ENCODE assay signal across 9 cellular contexts in the genomic region with DNA sequence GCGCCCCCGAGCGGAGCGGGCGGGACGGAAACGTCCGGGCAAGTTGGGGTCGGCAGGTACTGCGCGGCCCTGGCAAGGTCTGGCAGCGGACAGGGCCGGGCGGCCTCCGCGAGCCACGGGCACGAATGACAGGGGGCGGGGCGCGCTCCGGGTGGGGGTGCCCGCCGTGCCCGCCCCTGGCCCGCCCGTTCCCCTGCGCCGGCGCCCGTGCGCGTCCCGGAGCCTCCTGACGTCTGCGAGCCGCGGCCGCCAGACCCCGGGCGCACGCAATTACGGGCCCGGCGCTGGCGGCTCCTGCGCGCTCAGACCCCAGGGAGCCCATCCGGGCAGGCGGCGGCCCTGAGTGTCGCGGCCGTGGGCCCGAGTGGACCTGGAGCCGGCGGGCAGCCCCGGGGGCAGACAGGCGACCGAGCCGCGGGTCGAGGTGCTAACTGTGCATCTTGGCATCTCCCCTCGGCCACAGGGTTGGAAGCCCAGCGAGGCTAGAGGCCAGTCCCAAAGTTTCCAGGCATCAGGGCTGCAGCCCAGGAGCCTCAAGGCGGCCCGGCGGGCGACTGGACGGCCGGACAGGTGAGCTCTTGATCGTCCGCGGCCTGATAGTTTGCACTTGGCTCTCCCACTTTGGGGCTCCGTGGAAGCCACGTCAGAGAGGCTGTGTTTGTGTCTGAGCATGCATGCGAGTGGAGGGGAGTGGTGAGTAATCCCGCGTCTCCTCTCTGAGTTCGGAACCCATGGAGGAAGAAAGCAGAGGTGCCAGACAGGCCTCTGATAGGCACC. TPM values are rescaled to one million over a fixed set of nuclear protein-coding genes. Genes with fewer than 3 reads are reported as not detected.
DNase-seq lines count a peak whose midpoint lies in the region; ATAC-seq and TF ChIP-seq lines count a peak whose summit lies in the region.
"Had no signal": no experiment of that assay in that cellular context is flagged by ENCODE, and none has a peak within 500 bp of the region (broad histone marks: within the 10 kb centered on the region; RNA-seq: fewer than 3 reads in every experiment).

No MANE protein-coding gene starts in this region.

- H3K4me1 ChIP-seq in endocrine pancreas (ENCODE audit: control insufficient read depth, insufficient read depth, low read length) (no peaks in the 10 kb centered on the region), mononuclear cell (ENCODE audit: insufficient read depth, low read length) (peaks cover 27% of the 10 kb centered on the region), urinary bladder (ENCODE audit: insufficient read depth) (no peaks in the 10 kb centered on the region)

- H3K9me3 ChIP-seq in endocrine pancreas (ENCODE audit: control insufficient read depth, low read length), result no peaks in the 10 kb centered on the region
- H3K9me3 ChIP-seq in mononuclear cell (ENCODE audit: low read depth, low read length), result no peaks in the 10 kb centered on the region

- no peak for DNase-seq in AG09309 (ENCODE audit: low read depth)
- DNase-seq in T-helper 9 cell, result peak; percentile 44
- no peak for DNase-seq in NCI-H2107 (lab: John Stamatoyannopoulos, UW)

- ATAC-seq in GM18868 (IDR thresholded peaks at IDR 0.05; ENCODE audit: unreplicated experiment) (peak; percentile 19), HG03135 (IDR thresholded peaks at IDR 0.05; ENCODE audit: unreplicated experiment) (peak; percentile 11)

- H3K27ac ChIP-seq in urinary bladder (ENCODE audit: low read depth), result peak overlapping the region; percentile 100

- H3K36me3 ChIP-seq in endocrine pancreas (ENCODE audit: control insufficient read depth, insufficient read depth, low read length) (no peaks in the 10 kb centered on the region), urinary bladder (ENCODE audit: insufficient read depth) (no peaks in the 10 kb centered on the region)

- H3K27me3 ChIP-seq in endocrine pancreas (ENCODE audit: control insufficient read depth, insufficient read depth, low read length) (no peaks in the 10 kb centered on the region), mononuclear cell (ENCODE audit: insufficient read depth, low read length) (no peaks in the 10 kb centered on the region)

- peak overlapping the region; percentile 96 for H3K4me3 ChIP-seq in AG09309 (ENCODE audit: control insufficient read depth, low read depth, low read length)
- no peak overlapping the region for H3K4me3 ChIP-seq in endocrine pancreas (ENCODE audit: control insufficient read depth, insufficient read depth, low read length)
- H3K4me3 ChIP-seq in mononuclear cell (ENCODE audit: low read length), result peak overlapping the region; percentile 95
- peak overlapping the region; percentile 86 for H3K4me3 ChIP-seq in urinary bladder (ENCODE audit: low read depth, low read length)

- peak overlapping the region; percentile 100 for H3K9ac ChIP-seq in endocrine pancreas (ENCODE audit: control insufficient read depth, insufficient read depth, low read length)

- WGBS in urinary bladder, result 4% methylated on average over 77 of the region's 80 CpGs

- no peak for TF ChIP-seq CTCF in AG09309 (IDR thresholded peaks at IDR 0.05; ENCODE audit: control insufficient read depth, insufficient read depth, low read depth, low read length, missing control alignments)

RNA-seq across cellular contexts. Expression of a gene that starts 0.9 kb away (rescaled TPM):
- 23.1 TPM for total RNA-seq in mononuclear cell
- 20.9 TPM for total RNA-seq in urinary bladder
- 74.5 TPM for polyA plus RNA-seq in urinary bladder

RNA-seq across cellular contexts. Expression of a gene that starts 15.7 kb away (rescaled TPM):
- 1.3 TPM for total RNA-seq in mononuclear cell
- 45.6 TPM for total RNA-seq in urinary bladder
- polyA plus RNA-seq in urinary bladder, result 35.7 TPM
- total RNA-seq: HT1080 had no signal

RNA-seq across cellular contexts. Expression of a gene that starts 16.3 kb away (rescaled TPM):
- total RNA-seq in mononuclear cell, result 1.2 TPM
- 0.58 TPM for total RNA-seq in urinary bladder
- polyA plus RNA-seq in urinary bladder, result 2.2 TPM

RNA-seq across cellular contexts. Expression of a gene that starts 41.6 kb away (rescaled TPM):
- total RNA-seq in mononuclear cell (47.9 TPM), urinary bladder (38.5 TPM)
- polyA plus RNA-seq in urinary bladder, result 83.5 TPM

RNA-seq across cellular contexts. Expression of a gene that starts 42.6 kb away (rescaled TPM):
- total RNA-seq in mononuclear cell (9.3 TPM), urinary bladder (6.5 TPM)
- polyA plus RNA-seq in urinary bladder, result 44.5 TPM

Comparison
In these comparisons a context has a peak if more than half of its experiments do, and no peak if none do; other contexts are left out.
1. RNA of a gene that starts 15.7 kb away (total RNA-seq): 45.6 TPM in urinary bladder (single experiment); 1.3 TPM in mononuclear cell (single experiment); every median in the first group is over 10 times any median in the second.